In the genomic region with DNA sequence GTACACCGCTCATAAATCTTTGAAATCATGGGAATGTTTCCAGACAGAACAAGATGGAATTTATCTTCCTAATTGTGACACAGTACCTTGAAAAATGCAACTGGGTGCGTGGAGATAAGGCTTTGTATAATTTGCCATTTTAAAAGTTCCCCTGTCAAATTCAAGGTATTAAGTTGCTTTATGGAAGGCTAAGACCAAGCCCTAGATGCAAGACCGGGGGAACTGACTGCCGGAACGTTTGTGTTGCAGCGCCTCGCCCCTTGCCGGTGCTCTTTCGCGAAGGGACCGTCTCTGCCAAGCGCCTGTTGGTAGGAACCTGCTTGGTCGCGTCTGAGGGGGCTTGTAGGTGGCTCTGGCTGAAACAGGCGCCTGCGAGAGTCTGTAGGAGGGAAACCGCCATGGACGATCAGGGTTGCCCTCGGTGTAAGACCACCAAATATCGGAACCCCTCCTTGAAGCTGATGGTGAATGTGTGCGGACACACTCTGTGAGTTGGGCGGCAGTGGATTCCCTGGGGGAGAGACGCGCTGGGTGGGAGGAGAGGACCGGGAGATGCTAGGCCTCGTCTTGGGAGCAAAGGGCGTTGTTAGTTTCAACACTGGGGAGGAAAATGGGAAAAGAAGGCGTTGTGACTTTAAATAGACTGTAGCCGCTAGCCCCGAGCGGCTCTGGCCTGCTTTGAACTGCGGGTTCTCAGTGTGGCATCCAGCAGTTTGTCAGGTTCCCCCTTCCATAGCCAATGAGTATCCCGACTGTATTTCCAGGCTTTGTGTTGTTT, we compare ENCODE assay signal across 8 cellular contexts. TPM values are rescaled to one million over a fixed set of nuclear protein-coding genes. Genes with fewer than 3 reads are reported as not detected.
DNase-seq lines count a peak whose midpoint lies in the region; ATAC-seq and TF ChIP-seq lines count a peak whose summit lies in the region.

A gene (plus strand): TSS at position 297 of the 778 bp plus-strand sequence. CDS start 102 bp downstream, at position 399.

- H4K20me1 ChIP-seq in GM23338 (replicated peaks; ENCODE audit: insufficient read depth), result peaks cover 3% of the 10 kb centered on the region; the same call in 1 of the 2 replicates

- no peak for TF ChIP-seq CTCF in GM23338 (conservative IDR thresholded peaks at IDR 0.05; ENCODE audit: low read depth in 2 of 2)
- peak in 3 of 4 experiments; percentile 18 to 39 (median 23) for TF ChIP-seq CTCF in gastroesophageal sphincter (IDR thresholded peaks at IDR 0.05)

- H3K4me3 Mint-ChIP-seq in GM23338, result peak within 1 kb of the TSS; percentile 99

- H3K36me3 Mint-ChIP-seq in GM23338 (ENCODE audit: low read depth), result no peaks in the 10 kb centered on the region

- DNase-seq in EL (peak; percentile 83), GM23338 (ENCODE audit: low spot score) (peak; percentile 91), LHCN-M2 (ENCODE audit: low read depth) (peak; percentile 82), activated gamma-delta T cell (lab: John Stamatoyannopoulos, UW) (peak; percentile 28), non-pigmented ciliary epithelial cell (ENCODE audit: low read depth) (peak; percentile 65), superior temporal gyrus (ENCODE audit: extremely low spot score) (peak; percentile 91)

- H3K27me3 Mint-ChIP-seq in GM23338 (ENCODE audit: insufficient read depth, low read depth, poor library complexity), result peaks cover 5% of the 10 kb centered on the region

- H3K9me2 ChIP-seq in GM23338 (ENCODE audit: insufficient read depth), result no peaks in the 10 kb centered on the region

- H3K4me1 Mint-ChIP-seq in GM23338, result peaks cover 8% of the 10 kb centered on the region

- WGBS in gastroesophageal sphincter (ENCODE audit: low coverage in 1 of 2), 2 donors, result 2 to 3% methylated on average over 16 to 29 of the region's 33 CpGs

- no peaks in the 10 kb centered on the region for H3K9me3 ChIP-seq in gastroesophageal sphincter

- H3F3A ChIP-seq in GM23338 (replicated peaks; ENCODE audit: low read depth), result no peaks in the 10 kb centered on the region

- H3K4me3 ChIP-seq in GM23338 (peak within 1 kb of the TSS; percentile 80), gastroesophageal sphincter (peak within 1 kb of the TSS; percentile 73 to 95)

- H3K27ac Mint-ChIP-seq in GM23338, result peak within 1 kb of the TSS; percentile 99

- H3K79me2 ChIP-seq in GM23338 (replicated peaks; ENCODE audit: insufficient read depth), result peaks cover 49% of the 10 kb centered on the region

- peaks cover 9% of the 10 kb centered on the region for H3K4me1 ChIP-seq in GM23338 (ENCODE audit: insufficient read depth)
- H3K4me1 ChIP-seq in gastroesophageal sphincter, result peaks cover 6 to 37% (median 7%) of the 10 kb centered on the region in 3 donors

- no peak for TF ChIP-seq EP300 in gastroesophageal sphincter (IDR thresholded peaks at IDR 0.05)

- no peaks in the 10 kb centered on the region for H3K36me3 ChIP-seq in GM23338 (ENCODE audit: insufficient read depth)
- no peaks in the 10 kb centered on the region for H3K36me3 ChIP-seq in gastroesophageal sphincter

- H3K4me2 ChIP-seq in GM23338, result peak within 1 kb of the TSS; percentile 86

- H3K9me3 Mint-ChIP-seq in GM23338, result peaks cover 4% of the 10 kb centered on the region; the same call in 2 of the 3 replicates

- TF ChIP-seq POLR2A in Raji (IDR thresholded peaks at IDR 0.05; ENCODE audit: insufficient read depth, low read depth, low read length) (peak; percentile 88), gastroesophageal sphincter (IDR thresholded peaks at IDR 0.05) (no peak)

- peak within 1 kb of the TSS; percentile 56; the same call in 1 of the 2 replicates for H3K27ac ChIP-seq in GM23338 (ENCODE audit: low read depth)
- peak within 1 kb of the TSS; percentile 37 to 85 (median 84) for H3K27ac ChIP-seq in gastroesophageal sphincter

- ATAC-seq in GM23338 (peak; percentile 98), gastroesophageal sphincter (peak; percentile 84)

- H2AFZ ChIP-seq in GM23338, result peak within 1 kb of the TSS; percentile 88; the same call in 1 of the 2 replicates

- H3K27me3 ChIP-seq in GM23338 (ENCODE audit: insufficient read depth) (no peaks in the 10 kb centered on the region), gastroesophageal sphincter (no peaks in the 10 kb centered on the region)

TF ChIP-seq in GM23338, 12 proteins besides CTCF, POLR2A, EP300 and RAD21 (continues in another document):
- TF ChIP-seq POLR2AphosphoS5 (IDR thresholded peaks at IDR 0.05; ENCODE audit: low read depth), result peak; percentile 92
- TF ChIP-seq, protein P1, sequence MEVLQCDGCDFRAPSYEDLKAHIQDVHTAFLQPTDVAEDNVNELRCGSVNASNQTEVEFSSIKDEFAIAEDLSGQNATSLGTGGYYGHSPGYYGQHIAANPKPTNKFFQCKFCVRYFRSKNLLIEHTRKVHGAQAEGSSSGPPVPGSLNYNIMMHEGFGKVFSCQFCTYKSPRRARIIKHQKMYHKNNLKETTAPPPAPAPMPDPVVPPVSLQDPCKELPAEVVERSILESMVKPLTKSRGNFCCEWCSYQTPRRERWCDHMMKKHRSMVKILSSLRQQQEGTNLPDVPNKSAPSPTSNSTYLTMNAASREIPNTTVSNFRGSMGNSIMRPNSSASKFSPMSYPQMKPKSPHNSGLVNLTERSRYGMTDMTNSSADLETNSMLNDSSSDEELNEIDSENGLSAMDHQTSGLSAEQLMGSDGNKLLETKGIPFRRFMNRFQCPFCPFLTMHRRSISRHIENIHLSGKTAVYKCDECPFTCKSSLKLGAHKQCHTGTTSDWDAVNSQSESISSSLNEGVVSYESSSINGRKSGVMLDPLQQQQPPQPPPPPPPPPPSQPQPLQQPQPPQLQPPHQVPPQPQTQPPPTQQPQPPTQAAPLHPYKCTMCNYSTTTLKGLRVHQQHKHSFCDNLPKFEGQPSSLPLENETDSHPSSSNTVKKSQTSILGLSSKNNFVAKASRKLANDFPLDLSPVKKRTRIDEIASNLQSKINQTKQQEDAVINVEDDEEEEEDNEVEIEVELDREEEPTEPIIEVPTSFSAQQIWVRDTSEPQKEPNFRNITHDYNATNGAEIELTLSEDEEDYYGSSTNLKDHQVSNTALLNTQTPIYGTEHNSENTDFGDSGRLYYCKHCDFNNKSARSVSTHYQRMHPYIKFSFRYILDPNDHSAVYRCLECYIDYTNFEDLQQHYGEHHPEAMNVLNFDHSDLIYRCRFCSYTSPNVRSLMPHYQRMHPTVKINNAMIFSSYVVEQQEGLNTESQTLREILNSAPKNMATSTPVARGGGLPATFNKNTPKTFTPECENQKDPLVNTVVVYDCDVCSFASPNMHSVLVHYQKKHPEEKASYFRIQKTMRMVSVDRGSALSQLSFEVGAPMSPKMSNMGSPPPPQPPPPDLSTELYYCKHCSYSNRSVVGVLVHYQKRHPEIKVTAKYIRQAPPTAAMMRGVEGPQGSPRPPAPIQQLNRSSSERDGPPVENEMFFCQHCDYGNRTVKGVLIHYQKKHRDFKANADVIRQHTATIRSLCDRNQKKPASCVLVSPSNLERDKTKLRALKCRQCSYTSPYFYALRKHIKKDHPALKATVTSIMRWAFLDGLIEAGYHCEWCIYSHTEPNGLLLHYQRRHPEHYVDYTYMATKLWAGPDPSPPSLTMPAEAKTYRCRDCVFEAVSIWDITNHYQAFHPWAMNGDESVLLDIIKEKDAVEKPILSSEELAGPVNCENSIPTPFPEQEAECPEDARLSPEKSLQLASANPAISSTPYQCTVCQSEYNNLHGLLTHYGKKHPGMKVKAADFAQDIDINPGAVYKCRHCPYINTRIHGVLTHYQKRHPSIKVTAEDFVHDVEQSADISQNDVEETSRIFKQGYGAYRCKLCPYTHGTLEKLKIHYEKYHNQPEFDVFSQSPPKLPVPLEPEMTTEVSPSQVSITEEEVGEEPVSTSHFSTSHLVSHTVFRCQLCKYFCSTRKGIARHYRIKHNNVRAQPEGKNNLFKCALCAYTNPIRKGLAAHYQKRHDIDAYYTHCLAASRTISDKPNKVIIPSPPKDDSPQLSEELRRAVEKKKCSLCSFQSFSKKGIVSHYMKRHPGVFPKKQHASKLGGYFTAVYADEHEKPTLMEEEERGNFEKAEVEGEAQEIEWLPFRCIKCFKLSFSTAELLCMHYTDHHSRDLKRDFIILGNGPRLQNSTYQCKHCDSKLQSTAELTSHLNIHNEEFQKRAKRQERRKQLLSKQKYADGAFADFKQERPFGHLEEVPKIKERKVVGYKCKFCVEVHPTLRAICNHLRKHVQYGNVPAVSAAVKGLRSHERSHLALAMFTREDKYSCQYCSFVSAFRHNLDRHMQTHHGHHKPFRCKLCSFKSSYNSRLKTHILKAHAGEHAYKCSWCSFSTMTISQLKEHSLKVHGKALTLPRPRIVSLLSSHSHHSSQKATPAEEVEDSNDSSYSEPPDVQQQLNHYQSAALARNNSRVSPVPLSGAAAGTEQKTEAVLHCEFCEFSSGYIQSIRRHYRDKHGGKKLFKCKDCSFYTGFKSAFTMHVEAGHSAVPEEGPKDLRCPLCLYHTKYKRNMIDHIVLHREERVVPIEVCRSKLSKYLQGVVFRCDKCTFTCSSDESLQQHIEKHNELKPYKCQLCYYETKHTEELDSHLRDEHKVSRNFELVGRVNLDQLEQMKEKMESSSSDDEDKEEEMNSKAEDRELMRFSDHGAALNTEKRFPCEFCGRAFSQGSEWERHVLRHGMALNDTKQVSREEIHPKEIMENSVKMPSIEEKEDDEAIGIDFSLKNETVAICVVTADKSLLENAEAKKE (CRISPR knock-in tag; IDR thresholded peaks at IDR 0.05), result no peak

RNA-seq across cellular contexts. Expression of the gene that starts here (rescaled TPM):
- 51.6 and 75.3 TPM in 2 replicates for total RNA-seq in GM23338 (2014; rRNA removed; shearing (Covaris generic))
- 83.8 and 85.0 TPM in 2 replicates for polyA plus RNA-seq in GM23338 (2016; fragmentation: Nextera tagmentation; extraction: Ambion mirVana)
- total RNA-seq in LHCN-M2 (2014; rRNA removed), result 56.5 and 77.8 TPM in 2 replicates
- 33.0 TPM for polyA plus RNA-seq in LHCN-M2 (2012)
- 10 to 100 TPM; 30.4 to 46.0 (median 42.8) TPM for total RNA-seq in gastroesophageal sphincter

Comparison
In these comparisons a context has a peak if more than half of its experiments do, and no peak if none do; other contexts are left out.
1. Peak in every context shown above with its lines: DNase-seq, ATAC-seq, H3K4me3 ChIP-seq and H3K27ac ChIP-seq.
2. DNase-seq: peak in every context shown above with its lines; median percentile 91 in GM23338; 91 in superior temporal gyrus; 83 in EL; 82 in LHCN-M2; 65 in non-pigmented ciliary epithelial cell; 28 in activated gamma-delta T cell.
3. CTCF ChIP-seq: peak in gastroesophageal sphincter (3 of 4); none in GM23338 (0 of 2).